In the genomic region with DNA sequence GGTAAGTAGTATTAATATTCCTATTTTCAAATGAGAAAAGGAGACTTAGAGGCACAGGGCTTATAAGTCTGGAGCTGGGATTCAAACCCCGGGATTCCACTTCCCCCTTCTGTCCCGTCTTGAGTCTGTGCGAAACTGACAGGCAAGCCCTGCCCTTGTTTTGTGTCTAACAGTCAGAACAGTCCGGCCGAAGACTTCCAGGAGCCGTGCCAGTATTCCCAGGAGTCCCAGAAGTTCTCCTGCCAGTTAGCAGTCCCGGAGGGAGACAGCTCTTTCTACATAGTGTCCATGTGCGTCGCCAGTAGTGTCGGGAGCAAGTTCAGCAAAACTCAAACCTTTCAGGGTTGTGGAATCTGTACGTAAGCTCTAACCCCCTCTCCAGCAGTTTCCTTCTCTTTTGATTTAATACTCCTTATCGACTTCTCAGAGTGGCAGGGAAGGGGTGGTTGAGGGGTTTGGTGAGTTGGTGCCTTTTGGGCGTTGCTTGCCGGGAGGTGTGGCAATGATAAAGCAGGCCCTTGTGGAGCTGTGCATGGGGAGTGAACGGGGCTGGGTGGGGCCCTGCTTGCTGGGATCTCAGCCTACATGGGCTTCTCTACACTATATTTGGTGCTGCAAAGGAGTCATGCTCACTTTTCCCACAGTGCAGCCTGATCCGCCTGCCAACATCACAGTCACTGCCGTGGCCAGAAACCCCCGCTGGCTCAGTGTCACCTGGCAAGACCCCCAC, we compare ENCODE assay signal across 11 cellular contexts. TPM values are rescaled to one million over a fixed set of nuclear protein-coding genes. Genes with fewer than 3 reads are reported as not detected.
DNase-seq lines count a peak whose midpoint lies in the region; ATAC-seq and TF ChIP-seq lines count a peak whose summit lies in the region.
"Had no signal": no experiment of that assay in that cellular context is flagged by ENCODE, and none has a peak within 500 bp of the region (broad histone marks: within the 10 kb centered on the region; RNA-seq: fewer than 3 reads in every experiment).

No MANE protein-coding gene starts in this region.

- peaks cover 27% of the 10 kb centered on the region for H3K36me3 Mint-ChIP-seq in T-cell

- no peak for DNase-seq in T-cell
- peak; percentile 31 to 33 for DNase-seq in erythroblast (lab: John Stamatoyannopoulos, UW)
- DNase-seq in medulla oblongata (ENCODE audit: extremely low spot score), result peak; percentile 77
- no peak for DNase-seq in NCI-H1105 (lab: John Stamatoyannopoulos, UW)
- DNase-seq in stimulated activated CD4-positive, alpha-beta T cell treated with anti-CD3 and anti-CD28 coated beads, Interleukin-1b, Interleukin-23, amount 100 ng/mL, for 48 hours, result no peak
- DNase-seq in NCI-H1694 (lab: John Stamatoyannopoulos, UW), result no peak
- DNase-seq in NCI-H1092 treated with DMSO at 0.1 percent for 48 hours (lab: John Stamatoyannopoulos, UW), result no peak
- DNase-seq: stimulated activated CD4-positive, alpha-beta T cell treated with anti-CD3 and anti-CD28 coated beads, Interleukin-2, amount 100 ng/mL, for 48 hours; WERI-Rb-1 had no signal

- H3K27me3 ChIP-seq in subcutaneous abdominal adipose tissue (ENCODE audit: control insufficient read depth in 5 of 5, insufficient read depth in 4 of 5, low read length in 5 of 5), result no peaks in the 10 kb centered on the region

- CTCF ChIA-PET in T-cell (lab: Charles Lee), result interaction anchor here (0.5 to 0.6 kb wide), 3 partner anchors 23 to 245 kb away, joined by 3 to 6 read pairs (median 5); no protein-coding TSS in a partner anchor

- peak overlapping the region in 4 of 5 donors; percentile 28 to 77 (median 44) for H3K9ac ChIP-seq in subcutaneous abdominal adipose tissue (ENCODE audit: low read length in 5 of 5)

- peak overlapping the region; percentile 24 to 44 for H3K27ac Mint-ChIP-seq in T-cell
- H3K27ac Mint-ChIP-seq: IgD-negative memory B cell had no signal

- no peaks in the 10 kb centered on the region for H3K9me3 ChIP-seq in subcutaneous abdominal adipose tissue (ENCODE audit: control insufficient read depth in 5 of 5, low read length in 5 of 5)

- H3K9me3 Mint-ChIP-seq in T-cell, result no peaks in the 10 kb centered on the region
- H3K9me3 Mint-ChIP-seq: IgD-negative memory B cell had no signal

- peaks cover 7 to 25% (median 18%) of the 10 kb centered on the region in 5 donors for H3K36me3 ChIP-seq in subcutaneous abdominal adipose tissue (ENCODE audit: control insufficient read depth in 5 of 5, insufficient read depth in 5 of 5, low read length in 5 of 5)
- H3K36me3 ChIP-seq: WERI-Rb-1 had no signal

- H3K4me3 ChIP-seq in subcutaneous abdominal adipose tissue (ENCODE audit: low read depth in 1 of 5, low read length in 5 of 5), result peak overlapping the region in 4 of 5 donors; percentile 9 to 53 (median 23)

- no peak overlapping the region for H3K4me3 Mint-ChIP-seq in T-cell
- H3K4me3 Mint-ChIP-seq: IgD-negative memory B cell had no signal

- POLR2A ChIA-PET in T-cell (lab: Charles Lee), result interaction anchor here in 1 of 2 donors (0.7 kb wide), 1 partner anchor 9 kb away, joined by 4 read pairs; no protein-coding TSS in a partner anchor

- ATAC-seq in T-cell (replicated peaks in 1 of 4), result no peak

- H3K4me1 Mint-ChIP-seq in T-cell, result peaks cover 39 to 55% (median 53%) of the 10 kb centered on the region in 3 donors

- H3K27me3 Mint-ChIP-seq in T-cell, result no peaks in the 10 kb centered on the region
- H3K27me3 Mint-ChIP-seq: IgD-negative memory B cell had no signal

- TF ChIP-seq POLR2A in erythroblast (IDR thresholded peaks at IDR 0.05; ENCODE audit: low read length), result no peak

- H3K27ac ChIP-seq in subcutaneous abdominal adipose tissue (ENCODE audit: low read depth, low read length), result peak overlapping the region; percentile 89
- H3K27ac ChIP-seq: WERI-Rb-1 had no signal

- peaks cover 10 to 37% (median 34%) of the 10 kb centered on the region in 5 donors for H3K4me1 ChIP-seq in subcutaneous abdominal adipose tissue (ENCODE audit: control insufficient read depth in 5 of 5, insufficient read depth in 5 of 5, low read length in 5 of 5)

RNA-seq across cellular contexts. Expression of gene IL6R, which starts 29.4 kb away (rescaled TPM):
- total RNA-seq in T-cell, result 10 to 100 TPM; 76.0 to 87.9 (median 80.8) TPM

Comparison
In these comparisons a context has a peak if more than half of its experiments do, and no peak if none do; other contexts are left out.
1. DNase-seq: peak in erythroblast (2 of 2) and medulla oblongata (single experiment); none in T-cell (0 of 34), NCI-H1105 (single experiment), stimulated activated CD4-positive, alpha-beta T cell treated with anti-CD3 and anti-CD28 coated beads, Interleukin-1b, Interleukin-23, amount 100 ng/mL, for 48 hours (single experiment), NCI-H1694 (single experiment) and NCI-H1092 treated with DMSO at 0.1 percent for 48 hours (single experiment).